Comparison of ENCODE assay signal across 25 cellular contexts in genomic region chr4:185068837-185069236, GRCh38. TPM values are rescaled to one million over a fixed set of nuclear protein-coding genes. Genes with fewer than 3 reads are reported as not detected.
"Had no signal": no experiment of that assay in that cellular context is flagged by ENCODE, and none has a peak within 500 bp of the region (broad histone marks: within the 10 kb centered on the region; RNA-seq: fewer than 3 reads in every experiment).

No MANE protein-coding gene starts in this region.

- DNase-seq: activated CD4-positive, alpha-beta T cell treated with anti-CD3 and anti-CD28 coated beads, Interleukin-2, amount 50 U/mL, for 48 hours; activated gamma-delta T cell treated with Interleukin-2 at 50 U/mL for 16 hours; activated T-cell treated with anti-CD3 and anti-CD28 coated beads for 4 hours; effector CD8-positive, alpha-beta T cell; esophagus squamous epithelium; kidney; naive thymus-derived CD4-positive, alpha-beta T cell; ovary; psoas muscle; stimulated activated CD4-positive, alpha-beta T cell treated with anti-CD3 and anti-CD28 coated beads, Interleukin-4, amount 100 ng/mL, for 1 hour; stimulated activated naive CD8-positive, alpha-beta T cell treated with anti-CD3 and anti-CD28 coated beads, Interleukin-15, amount 100 ng/mL, for 72 hours; T-helper 2 cell; transverse colon; WERI-Rb-1 had no signal

- H3K36me3 Mint-ChIP-seq: activated naive CD8-positive, alpha-beta T cell; memory B cell; naive thymus-derived CD4-positive, alpha-beta T cell had no signal

- H3K4me1 ChIP-seq: esophagus squamous epithelium, suprapubic skin, transverse colon, vagina had no signal

- H3K27ac Mint-ChIP-seq: activated naive CD8-positive, alpha-beta T cell; activated T-helper 1 cell treated with anti-CD3 and anti-CD28 coated beads, Interleukin-12 subunit alpha, Interleukin-12 subunit beta, Interleukin-2, Interleukin-4 antibody, amounts not matched to agents 30 ng/mL and 10 ng/mL and 1 ng/mL, durations not matched to agents 14 hours and 24 hours and 36 hours; dendritic cell treated with granulocyte-macrophage colony-stimulating factor and Interleukin-4, amounts not matched to agents 40 ng/mL and 50 ng/mL, for 4 days; memory B cell; naive thymus-derived CD4-positive, alpha-beta T cell; stimulated activated naive CD8-positive, alpha-beta T cell treated with anti-CD3 and anti-CD28 coated beads, Interleukin-15, amount 100 ng/mL, for 72 hours had no signal

- H3K9me3 ChIP-seq: esophagus squamous epithelium, ovary, psoas muscle, suprapubic skin, transverse colon, vagina had no signal

- ATAC-seq: left lobe of liver; naive thymus-derived CD4-positive, alpha-beta T cell; psoas muscle; sciatic nerve; stimulated activated naive CD8-positive, alpha-beta T cell treated with anti-CD3 and anti-CD28 coated beads, Interleukin-15, amount 100 ng/mL, for 72 hours had no signal

- H3K27me3 ChIP-seq: esophagus squamous epithelium, ovary, suprapubic skin, transverse colon, vagina had no signal

- H3K36me3 ChIP-seq: esophagus squamous epithelium, ovary, suprapubic skin, transverse colon, vagina, WERI-Rb-1 had no signal

- H3K4me3 Mint-ChIP-seq: activated naive CD8-positive, alpha-beta T cell; activated T-helper 1 cell treated with anti-CD3 and anti-CD28 coated beads, Interleukin-12 subunit alpha, Interleukin-12 subunit beta, Interleukin-2, Interleukin-4 antibody, amounts not matched to agents 30 ng/mL and 10 ng/mL and 1 ng/mL, durations not matched to agents 14 hours and 24 hours and 36 hours; dendritic cell treated with granulocyte-macrophage colony-stimulating factor and Interleukin-4, amounts not matched to agents 40 ng/mL and 50 ng/mL, for 4 days; memory B cell; naive thymus-derived CD4-positive, alpha-beta T cell; stimulated activated naive CD8-positive, alpha-beta T cell treated with anti-CD3 and anti-CD28 coated beads, Interleukin-15, amount 100 ng/mL, for 72 hours had no signal

- H3K4me1 Mint-ChIP-seq: memory B cell; naive thymus-derived CD4-positive, alpha-beta T cell; stimulated activated naive CD8-positive, alpha-beta T cell treated with anti-CD3 and anti-CD28 coated beads, Interleukin-15, amount 100 ng/mL, for 72 hours had no signal

- H3K27ac ChIP-seq: esophagus squamous epithelium, ovary, psoas muscle, suprapubic skin, transverse colon, vagina, WERI-Rb-1 had no signal

- H3K4me3 ChIP-seq: esophagus squamous epithelium, ovary, psoas muscle, smooth muscle cell, suprapubic skin, transverse colon, vagina had no signal

- H3K9me3 Mint-ChIP-seq: activated T-helper 1 cell treated with anti-CD3 and anti-CD28 coated beads, Interleukin-12 subunit alpha, Interleukin-12 subunit beta, Interleukin-2, Interleukin-4 antibody, amounts not matched to agents 30 ng/mL and 10 ng/mL and 1 ng/mL, durations not matched to agents 14 hours and 24 hours and 36 hours; dendritic cell treated with granulocyte-macrophage colony-stimulating factor and Interleukin-4, amounts not matched to agents 40 ng/mL and 50 ng/mL, for 4 days; memory B cell; naive thymus-derived CD4-positive, alpha-beta T cell; stimulated activated naive CD8-positive, alpha-beta T cell treated with anti-CD3 and anti-CD28 coated beads, Interleukin-15, amount 100 ng/mL, for 72 hours had no signal

RNA-seq across cellular contexts. Expression of gene HELT, which starts 50.5 kb away (rescaled TPM):
- total RNA-seq: activated T-helper 1 cell treated with anti-CD3 and anti-CD28 coated beads, Interleukin-12 subunit alpha, Interleukin-12 subunit beta, Interleukin-2, Interleukin-4 antibody, amounts not matched to agents 30 ng/mL and 10 ng/mL and 1 ng/mL, durations not matched to agents 14 hours and 24 hours and 36 hours; chondrocyte; esophagus squamous epithelium; kidney; left lobe of liver; mucosa of gallbladder; naive thymus-derived CD4-positive, alpha-beta T cell; ovary; sciatic nerve; smooth muscle cell; transverse colon; vagina had no signal
- polyA plus RNA-seq: naive thymus-derived CD4-positive, alpha-beta T cell; ovary; psoas muscle; smooth muscle cell had no signal
